10 cellular contexts compared by ENCODE assay signal in the genomic region with DNA sequence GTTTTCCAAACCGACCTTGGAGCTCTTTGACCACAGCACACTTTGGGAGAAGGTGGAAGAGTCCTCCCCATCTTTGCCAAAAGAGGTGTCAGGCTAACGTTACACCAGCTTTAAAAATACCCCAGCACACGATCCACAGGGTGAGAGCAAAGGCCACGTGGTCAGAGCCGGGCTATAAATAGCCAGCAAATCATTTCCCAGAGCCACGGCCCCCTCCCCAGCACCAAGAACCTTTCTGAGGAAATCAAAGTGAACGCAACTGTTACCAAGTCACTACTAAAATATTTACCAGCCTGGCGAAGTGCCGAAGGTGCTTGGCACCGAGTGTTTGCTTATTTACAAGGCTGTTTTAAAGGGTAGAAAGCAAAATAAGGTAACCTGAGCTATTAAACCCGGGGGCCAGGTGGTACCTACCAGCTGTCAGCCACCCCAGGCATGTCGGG.
DNase-seq lines count a peak whose midpoint lies in the region; ATAC-seq and TF ChIP-seq lines count a peak whose summit lies in the region.
"Had no signal": no experiment of that assay in that cellular context is flagged by ENCODE, and none has a peak within 500 bp of the region (broad histone marks: within the 10 kb centered on the region; RNA-seq: fewer than 3 reads in every experiment).

No MANE protein-coding gene starts in this region.

- no peak for TF ChIP-seq CTCF in brain microvascular endothelial cell (IDR thresholded peaks at IDR 0.05; ENCODE audit: low read depth, low read length, missing control alignments)

- peaks cover 14% of the 10 kb centered on the region for H3K4me1 ChIP-seq in BLaER1
- H3K4me1 ChIP-seq: Caco-2 had no signal

- DNase-seq in NCI-H1694 treated with DMSO at 0.1 percent for 48 hours (lab: John Stamatoyannopoulos, UW) (peak; percentile 41), brain microvascular endothelial cell (peak; percentile 5), mucosa of gallbladder (ENCODE audit: low spot score) (peak; percentile 74), SKM-1 treated with dmso at 0.1 percent for 144 hours (lab: John Stamatoyannopoulos, UW; ENCODE audit: unreplicated experiment) (no peak)
- DNase-seq in activated CD4-positive, alpha-beta T cell treated with anti-CD3 and anti-CD28 coated beads for 48 hours, result no peak
- no peak for DNase-seq in effector CD4-positive, alpha-beta T cell
- DNase-seq: Caco-2, NCI-H146 had no signal

- H4K20me1 ChIP-seq in BLaER1, result no peaks in the 10 kb centered on the region

- H3K9me3 ChIP-seq in BLaER1, result no peaks in the 10 kb centered on the region
- H3K9me3 ChIP-seq: Caco-2 had no signal

- H3K36me3 ChIP-seq in BLaER1 (no peaks in the 10 kb centered on the region), brain microvascular endothelial cell (replicated peaks) (no peaks in the 10 kb centered on the region)

- no peak overlapping the region for H3K27ac ChIP-seq in BLaER1
- no peak overlapping the region for H3K27ac ChIP-seq in brain microvascular endothelial cell

- H3K27me3 ChIP-seq in BLaER1 (no peaks in the 10 kb centered on the region), brain microvascular endothelial cell (replicated peaks) (peaks cover 13% of the 10 kb centered on the region)

- H3K4me3 ChIP-seq in BLaER1 (no peak overlapping the region), brain microvascular endothelial cell (ENCODE audit: low read depth, low read length) (no peak overlapping the region)

- H3K4me2 ChIP-seq in BLaER1, result peak overlapping the region; percentile 69

- H3K9ac ChIP-seq in BLaER1, result no peak overlapping the region

- in situ Hi-C loops in brain microvascular endothelial cell (cut with HindIII; ENCODE audit: low pct_ligation_motif_present, low sequenced_read_pairs), result no loop called here

- ATAC-seq in GM21390 (IDR thresholded peaks at IDR 0.05; ENCODE audit: unreplicated experiment), result no peak

Comparison
In these comparisons a context has a peak if more than half of its experiments do, and no peak if none do; other contexts are left out.
1. DNase-seq: peak in NCI-H1694 treated with DMSO at 0.1 percent for 48 hours (single experiment), brain microvascular endothelial cell (single experiment) and mucosa of gallbladder (single experiment); none in activated CD4-positive, alpha-beta T cell treated with anti-CD3 and anti-CD28 coated beads for 48 hours (single experiment), SKM-1 treated with dmso at 0.1 percent for 144 hours (single experiment) and effector CD4-positive, alpha-beta T cell (single experiment).